1 cellular context compared by ENCODE assay signal in the genomic region with DNA sequence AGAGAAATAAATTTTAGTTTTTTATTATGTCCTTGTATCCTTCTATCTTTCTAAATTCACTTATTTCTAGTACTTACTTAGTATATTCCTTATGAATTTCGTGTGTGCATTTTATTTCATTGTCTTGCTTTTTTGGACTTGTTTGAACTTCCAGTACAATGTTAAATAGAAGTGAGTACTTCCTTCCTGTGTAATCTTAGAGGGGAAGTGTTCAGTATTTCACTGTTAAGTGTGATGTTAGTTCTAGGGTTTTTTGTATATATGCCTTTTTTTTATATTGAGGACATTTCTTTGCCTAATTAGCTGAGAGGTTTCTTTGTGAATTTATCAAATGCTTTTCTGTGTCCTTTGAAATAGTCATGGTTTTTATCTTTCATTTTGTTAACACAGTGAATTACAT.
TF ChIP-seq lines count a peak whose summit lies in the region.

No MANE protein-coding gene starts in this region.

TF ChIP-seq in endothelial cell of umbilical vein, 7 proteins besides CTCF, POLR2A, EP300 and RAD21 (continued from another document):
- no peak for TF ChIP-seq EZH2 (IDR thresholded peaks at IDR 0.05; ENCODE audit: borderline replicate concordance, low read depth, low read length, severe bottlenecking)
- TF ChIP-seq MYC (IDR thresholded peaks at IDR 0.05; ENCODE audit: low read depth, low read length): no peak
- TF ChIP-seq, protein P1, sequence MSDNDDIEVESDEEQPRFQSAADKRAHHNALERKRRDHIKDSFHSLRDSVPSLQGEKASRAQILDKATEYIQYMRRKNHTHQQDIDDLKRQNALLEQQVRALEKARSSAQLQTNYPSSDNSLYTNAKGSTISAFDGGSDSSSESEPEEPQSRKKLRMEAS (IDR thresholded peaks at IDR 0.05; ENCODE audit: insufficient read depth, insufficient read length): no peak
- TF ChIP-seq POLR2AphosphoS5 (IDR thresholded peaks at IDR 0.05; ENCODE audit: insufficient read depth, low read depth, low read length): no peak
- TF ChIP-seq JUN (IDR thresholded peaks at IDR 0.05; ENCODE audit: borderline replicate concordance, insufficient read depth, insufficient read length, low read depth): no peak
